ENCODE assay signal across 1 cellular context in the genomic region with DNA sequence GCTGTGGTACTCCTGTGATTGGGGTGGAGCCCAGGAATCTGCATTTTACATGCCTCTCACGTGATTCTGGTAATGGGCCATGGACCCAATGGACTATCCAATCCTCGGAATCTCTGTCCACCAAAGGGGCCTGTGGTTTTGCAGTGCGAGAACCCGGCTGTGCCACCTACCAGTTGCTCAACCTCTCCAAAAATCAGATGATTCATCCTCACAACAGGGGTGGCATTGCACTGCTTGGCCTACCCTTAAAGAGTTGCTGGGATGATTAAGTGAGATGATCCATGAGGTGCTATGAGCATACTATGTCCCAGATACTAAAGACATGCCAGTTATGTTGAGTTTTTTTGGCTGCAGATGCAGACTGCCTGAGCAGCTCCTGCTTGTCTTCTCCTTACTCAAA.
TF ChIP-seq lines count a peak whose summit lies in the region.

No MANE protein-coding gene starts in this region.

TF ChIP-seq in GM12878, 131 proteins besides CTCF, POLR2A, EP300 and RAD21 (continued from another document):
- TF ChIP-seq, protein P1, sequence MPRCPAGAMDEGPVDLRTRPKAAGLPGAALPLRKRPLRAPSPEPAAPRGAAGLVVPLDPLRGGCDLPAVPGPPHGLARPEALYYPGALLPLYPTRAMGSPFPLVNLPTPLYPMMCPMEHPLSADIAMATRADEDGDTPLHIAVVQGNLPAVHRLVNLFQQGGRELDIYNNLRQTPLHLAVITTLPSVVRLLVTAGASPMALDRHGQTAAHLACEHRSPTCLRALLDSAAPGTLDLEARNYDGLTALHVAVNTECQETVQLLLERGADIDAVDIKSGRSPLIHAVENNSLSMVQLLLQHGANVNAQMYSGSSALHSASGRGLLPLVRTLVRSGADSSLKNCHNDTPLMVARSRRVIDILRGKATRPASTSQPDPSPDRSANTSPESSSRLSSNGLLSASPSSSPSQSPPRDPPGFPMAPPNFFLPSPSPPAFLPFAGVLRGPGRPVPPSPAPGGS (IDR thresholded peaks at IDR 0.05; ENCODE audit: borderline replicate concordance, insufficient read depth, low read depth, low read length, poor library complexity, severe bottlenecking), result no peak
- TF ChIP-seq, protein P2, sequence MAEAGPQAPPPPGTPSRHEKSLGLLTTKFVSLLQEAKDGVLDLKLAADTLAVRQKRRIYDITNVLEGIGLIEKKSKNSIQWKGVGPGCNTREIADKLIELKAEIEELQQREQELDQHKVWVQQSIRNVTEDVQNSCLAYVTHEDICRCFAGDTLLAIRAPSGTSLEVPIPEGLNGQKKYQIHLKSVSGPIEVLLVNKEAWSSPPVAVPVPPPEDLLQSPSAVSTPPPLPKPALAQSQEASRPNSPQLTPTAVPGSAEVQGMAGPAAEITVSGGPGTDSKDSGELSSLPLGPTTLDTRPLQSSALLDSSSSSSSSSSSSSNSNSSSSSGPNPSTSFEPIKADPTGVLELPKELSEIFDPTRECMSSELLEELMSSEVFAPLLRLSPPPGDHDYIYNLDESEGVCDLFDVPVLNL (IDR thresholded peaks at IDR 0.05; ENCODE audit: low read depth, low read length), result no peak
- TF ChIP-seq, protein P3, sequence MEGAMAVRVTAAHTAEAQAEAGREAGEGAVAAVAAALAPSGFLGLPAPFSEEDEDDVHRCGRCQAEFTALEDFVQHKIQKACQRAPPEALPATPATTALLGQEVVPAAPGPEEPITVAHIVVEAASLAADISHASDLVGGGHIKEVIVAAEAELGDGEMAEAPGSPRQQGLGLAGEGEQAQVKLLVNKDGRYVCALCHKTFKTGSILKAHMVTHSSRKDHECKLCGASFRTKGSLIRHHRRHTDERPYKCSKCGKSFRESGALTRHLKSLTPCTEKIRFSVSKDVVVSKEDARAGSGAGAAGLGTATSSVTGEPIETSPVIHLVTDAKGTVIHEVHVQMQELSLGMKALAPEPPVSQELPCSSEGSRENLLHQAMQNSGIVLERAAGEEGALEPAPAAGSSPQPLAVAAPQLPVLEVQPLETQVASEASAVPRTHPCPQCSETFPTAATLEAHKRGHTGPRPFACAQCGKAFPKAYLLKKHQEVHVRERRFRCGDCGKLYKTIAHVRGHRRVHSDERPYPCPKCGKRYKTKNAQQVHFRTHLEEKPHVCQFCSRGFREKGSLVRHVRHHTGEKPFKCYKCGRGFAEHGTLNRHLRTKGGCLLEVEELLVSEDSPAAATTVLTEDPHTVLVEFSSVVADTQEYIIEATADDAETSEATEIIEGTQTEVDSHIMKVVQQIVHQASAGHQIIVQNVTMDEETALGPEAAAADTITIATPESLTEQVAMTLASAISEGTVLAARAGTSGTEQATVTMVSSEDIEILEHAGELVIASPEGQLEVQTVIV (IDR thresholded peaks at IDR 0.05; ENCODE audit: borderline replicate concordance, partially characterized antibody), result no peak
- TF ChIP-seq HDAC2 (IDR thresholded peaks at IDR 0.05) (no peak), JUND (IDR thresholded peaks at IDR 0.05; ENCODE audit: low read depth, low read length) (no peak)
- TF ChIP-seq, protein P4, sequence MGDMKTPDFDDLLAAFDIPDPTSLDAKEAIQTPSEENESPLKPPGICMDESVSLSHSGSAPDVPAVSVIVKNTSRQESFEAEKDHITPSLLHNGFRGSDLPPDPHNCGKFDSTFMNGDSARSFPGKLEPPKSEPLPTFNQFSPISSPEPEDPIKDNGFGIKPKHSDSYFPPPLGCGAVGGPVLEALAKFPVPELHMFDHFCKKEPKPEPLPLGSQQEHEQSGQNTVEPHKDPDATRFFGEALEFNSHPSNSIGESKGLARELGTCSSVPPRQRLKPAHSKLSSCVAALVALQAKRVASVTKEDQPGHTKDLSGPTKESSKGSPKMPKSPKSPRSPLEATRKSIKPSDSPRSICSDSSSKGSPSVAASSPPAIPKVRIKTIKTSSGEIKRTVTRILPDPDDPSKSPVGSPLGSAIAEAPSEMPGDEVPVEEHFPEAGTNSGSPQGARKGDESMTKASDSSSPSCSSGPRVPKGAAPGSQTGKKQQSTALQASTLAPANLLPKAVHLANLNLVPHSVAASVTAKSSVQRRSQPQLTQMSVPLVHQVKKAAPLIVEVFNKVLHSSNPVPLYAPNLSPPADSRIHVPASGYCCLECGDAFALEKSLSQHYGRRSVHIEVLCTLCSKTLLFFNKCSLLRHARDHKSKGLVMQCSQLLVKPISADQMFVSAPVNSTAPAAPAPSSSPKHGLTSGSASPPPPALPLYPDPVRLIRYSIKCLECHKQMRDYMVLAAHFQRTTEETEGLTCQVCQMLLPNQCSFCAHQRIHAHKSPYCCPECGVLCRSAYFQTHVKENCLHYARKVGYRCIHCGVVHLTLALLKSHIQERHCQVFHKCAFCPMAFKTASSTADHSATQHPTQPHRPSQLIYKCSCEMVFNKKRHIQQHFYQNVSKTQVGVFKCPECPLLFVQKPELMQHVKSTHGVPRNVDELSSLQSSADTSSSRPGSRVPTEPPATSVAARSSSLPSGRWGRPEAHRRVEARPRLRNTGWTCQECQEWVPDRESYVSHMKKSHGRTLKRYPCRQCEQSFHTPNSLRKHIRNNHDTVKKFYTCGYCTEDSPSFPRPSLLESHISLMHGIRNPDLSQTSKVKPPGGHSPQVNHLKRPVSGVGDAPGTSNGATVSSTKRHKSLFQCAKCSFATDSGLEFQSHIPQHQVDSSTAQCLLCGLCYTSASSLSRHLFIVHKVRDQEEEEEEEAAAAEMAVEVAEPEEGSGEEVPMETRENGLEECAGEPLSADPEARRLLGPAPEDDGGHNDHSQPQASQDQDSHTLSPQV (IDR thresholded peaks at IDR 0.05), result no peak
- TF ChIP-seq, protein P5, sequence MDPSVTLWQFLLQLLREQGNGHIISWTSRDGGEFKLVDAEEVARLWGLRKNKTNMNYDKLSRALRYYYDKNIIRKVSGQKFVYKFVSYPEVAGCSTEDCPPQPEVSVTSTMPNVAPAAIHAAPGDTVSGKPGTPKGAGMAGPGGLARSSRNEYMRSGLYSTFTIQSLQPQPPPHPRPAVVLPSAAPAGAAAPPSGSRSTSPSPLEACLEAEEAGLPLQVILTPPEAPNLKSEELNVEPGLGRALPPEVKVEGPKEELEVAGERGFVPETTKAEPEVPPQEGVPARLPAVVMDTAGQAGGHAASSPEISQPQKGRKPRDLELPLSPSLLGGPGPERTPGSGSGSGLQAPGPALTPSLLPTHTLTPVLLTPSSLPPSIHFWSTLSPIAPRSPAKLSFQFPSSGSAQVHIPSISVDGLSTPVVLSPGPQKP (IDR thresholded peaks at IDR 0.05; ENCODE audit: low read depth, low read length), result no peak
